1 cellular context compared by ENCODE assay signal in the genomic region with DNA sequence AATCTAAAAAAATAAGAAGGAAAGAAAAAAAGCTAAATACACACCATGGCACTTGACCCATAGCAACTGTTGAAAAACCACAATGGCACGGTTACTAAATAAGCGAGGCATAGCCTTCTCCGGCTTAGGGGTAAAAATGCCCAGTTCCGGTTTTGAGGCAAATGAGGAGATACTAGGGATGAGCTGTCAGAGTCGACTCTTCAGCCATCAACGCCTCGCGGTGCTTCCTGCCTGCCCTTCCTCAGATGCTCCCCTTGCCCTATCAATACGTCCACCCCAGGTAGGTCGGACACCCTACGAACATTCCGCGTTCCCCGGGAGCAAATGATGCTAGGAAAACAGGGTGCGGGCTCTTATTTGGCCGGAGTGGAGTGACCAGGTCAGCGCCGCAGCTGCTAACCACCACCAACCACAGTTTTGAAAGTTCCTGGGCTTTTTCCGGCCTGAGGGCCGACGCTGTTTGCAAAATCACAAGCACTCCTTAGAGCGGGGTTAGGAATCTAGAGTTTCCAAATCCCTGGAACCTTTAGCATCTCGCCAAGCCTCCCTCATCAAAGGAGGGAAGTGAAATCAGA.
TF ChIP-seq lines count a peak whose summit lies in the region.

No MANE protein-coding gene starts in this region.

TF ChIP-seq in IMR-90, 13 proteins besides CTCF, POLR2A, EP300 and RAD21 (continued from another document):
- TF ChIP-seq CHD1 (IDR thresholded peaks at IDR 0.05; ENCODE audit: low read depth, low read length) (0 out of 2 replicates have a peak, but pooled peaks have one; percentile 75), SMC3 (IDR thresholded peaks at IDR 0.05; ENCODE audit: low read depth, low read length) (no peak)
- TF ChIP-seq, protein P1, sequence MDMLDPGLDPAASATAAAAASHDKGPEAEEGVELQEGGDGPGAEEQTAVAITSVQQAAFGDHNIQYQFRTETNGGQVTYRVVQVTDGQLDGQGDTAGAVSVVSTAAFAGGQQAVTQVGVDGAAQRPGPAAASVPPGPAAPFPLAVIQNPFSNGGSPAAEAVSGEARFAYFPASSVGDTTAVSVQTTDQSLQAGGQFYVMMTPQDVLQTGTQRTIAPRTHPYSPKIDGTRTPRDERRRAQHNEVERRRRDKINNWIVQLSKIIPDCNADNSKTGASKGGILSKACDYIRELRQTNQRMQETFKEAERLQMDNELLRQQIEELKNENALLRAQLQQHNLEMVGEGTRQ (IDR thresholded peaks at IDR 0.05; ENCODE audit: low read depth, low read length) = no peak
- TF ChIP-seq, protein P2, sequence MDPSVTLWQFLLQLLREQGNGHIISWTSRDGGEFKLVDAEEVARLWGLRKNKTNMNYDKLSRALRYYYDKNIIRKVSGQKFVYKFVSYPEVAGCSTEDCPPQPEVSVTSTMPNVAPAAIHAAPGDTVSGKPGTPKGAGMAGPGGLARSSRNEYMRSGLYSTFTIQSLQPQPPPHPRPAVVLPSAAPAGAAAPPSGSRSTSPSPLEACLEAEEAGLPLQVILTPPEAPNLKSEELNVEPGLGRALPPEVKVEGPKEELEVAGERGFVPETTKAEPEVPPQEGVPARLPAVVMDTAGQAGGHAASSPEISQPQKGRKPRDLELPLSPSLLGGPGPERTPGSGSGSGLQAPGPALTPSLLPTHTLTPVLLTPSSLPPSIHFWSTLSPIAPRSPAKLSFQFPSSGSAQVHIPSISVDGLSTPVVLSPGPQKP (IDR thresholded peaks at IDR 0.05; ENCODE audit: borderline replicate concordance, low read depth, low read length) = no peak
TF ChIP-seq in IMR-90: peak in this region for 1.
